In genomic region chr22:44669725-44670027, GRCh38 we compare ENCODE assay signal across 9 cellular contexts. TPM values are rescaled to one million over a fixed set of nuclear protein-coding genes. Genes with fewer than 3 reads are reported as not detected.
DNase-seq lines count a peak whose midpoint lies in the region; ATAC-seq and TF ChIP-seq lines count a peak whose summit lies in the region.
"Had no signal": no experiment of that assay in that cellular context is flagged by ENCODE, and none has a peak within 500 bp of the region (broad histone marks: within the 10 kb centered on the region; RNA-seq: fewer than 3 reads in every experiment).

No MANE protein-coding gene starts in this region.

- H3K36me3 ChIP-seq in PC-3 (ENCODE audit: low read depth, low read length), result no peaks in the 10 kb centered on the region

- CTCF ChIA-PET in PC-3 (lab: Charles Lee), result no interaction called here

- peaks cover 17% of the 10 kb centered on the region for H3K27me3 ChIP-seq in PC-3 (ENCODE audit: low read length)

- no TSS peak for BruUV-seq in PC-3 (replicated peaks; lab: Mats Ljungman, UMichigan)

- no peak overlapping the region for H3K4me2 ChIP-seq in PC-3 (ENCODE audit: low read length)

- H3K4me1 Mint-ChIP-seq in activated T-cell treated with anti-CD3 and anti-CD28 coated beads, Interleukin-2, amount 50 U/mL, for 24 hours (ENCODE audit: low read depth), result peaks cover 46% of the 10 kb centered on the region
- H3K4me1 Mint-ChIP-seq in stimulated activated naive CD8-positive, alpha-beta T cell treated with anti-CD3 and anti-CD28 coated beads, Interleukin-15, amount 100 ng/mL, for 72 hours, result peaks cover 68% of the 10 kb centered on the region

- intact Hi-C loops in PC-3 (cut with micrococcal nuclease), result no loop called here

- no peaks in the 10 kb centered on the region for H3K36me3 Mint-ChIP-seq in activated T-cell treated with anti-CD3 and anti-CD28 coated beads, Interleukin-2, amount 50 U/mL, for 24 hours (ENCODE audit: low read depth)

- no peak overlapping the region for H3K9ac ChIP-seq in PC-3 (ENCODE audit: low read length)

- no peak overlapping the region for H3K4me3 ChIP-seq in PC-3 (ENCODE audit: low read length)

- H3F3A ChIP-seq in PC-3 (ENCODE audit: low read length, unreplicated experiment), result no peaks in the 10 kb centered on the region

- ATAC-seq in PC-3, result no peak
- no peak for ATAC-seq in stimulated activated naive CD8-positive, alpha-beta T cell treated with anti-CD3 and anti-CD28 coated beads, Interleukin-15, amount 100 ng/mL, for 72 hours

- no peaks in the 10 kb centered on the region for H3K9me3 Mint-ChIP-seq in activated T-cell treated with anti-CD3 and anti-CD28 coated beads, Interleukin-2, amount 50 U/mL, for 24 hours
- no peaks in the 10 kb centered on the region for H3K9me3 Mint-ChIP-seq in stimulated activated naive CD8-positive, alpha-beta T cell treated with anti-CD3 and anti-CD28 coated beads, Interleukin-15, amount 100 ng/mL, for 72 hours

- H3K9me2 ChIP-seq in PC-3 (replicated peaks; ENCODE audit: low read length), result no peaks in the 10 kb centered on the region

- H3K27ac ChIP-seq in PC-3 (ENCODE audit: low read length), result no peak overlapping the region

- no peak overlapping the region for H2AFZ ChIP-seq in PC-3 (ENCODE audit: low read length)

- POLR2A ChIA-PET in PC-3 (lab: Charles Lee; ENCODE audit: unreplicated experiment), result no interaction called here

- H3K4me3 Mint-ChIP-seq in activated T-cell treated with anti-CD3 and anti-CD28 coated beads, Interleukin-2, amount 50 U/mL, for 24 hours, result peak overlapping the region; percentile 71
- H3K4me3 Mint-ChIP-seq in stimulated activated naive CD8-positive, alpha-beta T cell treated with anti-CD3 and anti-CD28 coated beads, Interleukin-15, amount 100 ng/mL, for 72 hours, result peak overlapping the region; percentile 83 to 84

- TF ChIP-seq POLR2A in erythroblast (IDR thresholded peaks at IDR 0.05; ENCODE audit: low read length), result no peak

- no peaks in the 10 kb centered on the region for H3K79me2 ChIP-seq in PC-3 (ENCODE audit: low read length)

- peak; percentile 36; the same call in 1 of the 2 replicates for TF ChIP-seq CTCF in PC-3 (conservative IDR thresholded peaks at IDR 0.05; ENCODE audit: low read depth, low read length)

- no peaks in the 10 kb centered on the region for H3K9me3 ChIP-seq in PC-3 (ENCODE audit: low read length)

- DNase-seq in activated T-cell treated with anti-CD3 and anti-CD28 coated beads, Interleukin-2, amount 50 U/mL, for 24 hours, result no peak
- no peak for DNase-seq in activated T-cell treated with anti-CD3 and anti-CD28 coated beads, Interleukin-2, amount 50 U/mL, for 1 hour
- DNase-seq in PC-3, result no peak
- DNase-seq in erythroblast (lab: John Stamatoyannopoulos, UW), result peak; percentile 25 to 39
- no peak for DNase-seq in stimulated activated naive CD8-positive, alpha-beta T cell treated with anti-CD3 and anti-CD28 coated beads, Interleukin-15, amount 100 ng/mL, for 72 hours
- no peak for DNase-seq in NCI-H446 treated with DMSO at 0.1 percent for 48 hours (lab: John Stamatoyannopoulos, UW)
- DNase-seq in NCI-H1417 treated with DMSO at 0.1 percent for 48 hours (lab: John Stamatoyannopoulos, UW), result no peak
- DNase-seq in midbrain (lab: John Stamatoyannopoulos, UW), result no peak

- H4K20me1 ChIP-seq in PC-3 (ENCODE audit: low read length), result no peaks in the 10 kb centered on the region

- H3K27me3 Mint-ChIP-seq in activated T-cell treated with anti-CD3 and anti-CD28 coated beads, Interleukin-2, amount 50 U/mL, for 24 hours, result no peaks in the 10 kb centered on the region
- H3K27me3 Mint-ChIP-seq in stimulated activated naive CD8-positive, alpha-beta T cell treated with anti-CD3 and anti-CD28 coated beads, Interleukin-15, amount 100 ng/mL, for 72 hours, result no peaks in the 10 kb centered on the region

- H3K27ac Mint-ChIP-seq in activated T-cell treated with anti-CD3 and anti-CD28 coated beads, Interleukin-2, amount 50 U/mL, for 24 hours, result no peak overlapping the region
- no peak overlapping the region for H3K27ac Mint-ChIP-seq in stimulated activated naive CD8-positive, alpha-beta T cell treated with anti-CD3 and anti-CD28 coated beads, Interleukin-15, amount 100 ng/mL, for 72 hours

- no peaks in the 10 kb centered on the region for H3K4me1 ChIP-seq in PC-3 (ENCODE audit: insufficient read depth, low read length)

RNA-seq across cellular contexts. Expression of gene PRR5, which starts 32.3 kb away (rescaled TPM):
- total RNA-seq in PC-3 (2014; rRNA removed), result 14.5 and 21.8 TPM in 2 replicates
- total RNA-seq: M059J had no signal

Comparison
In these comparisons a context has a peak if more than half of its experiments do, and no peak if none do; other contexts are left out.
1. DNase-seq: peak in erythroblast (2 of 2); none in activated T-cell treated with anti-CD3 and anti-CD28 coated beads, Interleukin-2, amount 50 U/mL, for 24 hours (single experiment), activated T-cell treated with anti-CD3 and anti-CD28 coated beads, Interleukin-2, amount 50 U/mL, for 1 hour (single experiment), PC-3 (single experiment), stimulated activated naive CD8-positive, alpha-beta T cell treated with anti-CD3 and anti-CD28 coated beads, Interleukin-15, amount 100 ng/mL, for 72 hours (0 of 2), NCI-H446 treated with DMSO at 0.1 percent for 48 hours (single experiment), NCI-H1417 treated with DMSO at 0.1 percent for 48 hours (single experiment) and midbrain (single experiment).